Comparison of ENCODE assay signal across 1 cellular context in the genomic region with DNA sequence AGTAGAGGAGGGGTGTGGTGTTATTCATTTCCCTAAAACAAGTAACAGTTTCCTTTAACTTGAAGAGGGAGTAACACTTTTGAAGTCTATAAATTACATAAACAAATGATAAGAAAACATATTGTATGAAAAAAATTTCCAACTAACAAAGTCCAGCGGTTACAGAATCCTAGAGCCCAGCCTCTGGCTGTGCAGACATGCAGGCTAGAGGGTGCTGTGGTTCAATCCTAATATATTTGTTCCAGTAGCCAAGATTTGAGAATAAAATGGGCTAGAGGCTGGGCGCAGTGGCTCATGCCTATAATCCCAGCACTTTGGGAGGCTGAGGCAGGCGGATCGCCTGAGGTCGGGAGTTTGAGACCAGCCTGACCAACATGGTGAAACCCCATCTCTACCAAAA.
TF ChIP-seq lines count a peak whose summit lies in the region.

No MANE protein-coding gene starts in this region.

TF ChIP-seq in A549, 52 proteins besides CTCF, POLR2A, EP300 and RAD21 (continued from another document):
- TF ChIP-seq REST (IDR thresholded peaks at IDR 0.05): no peak
- TF ChIP-seq FOXS1 (CRISPR knock-in tag; IDR thresholded peaks at IDR 0.05): no peak
- TF ChIP-seq TP53 (CRISPR knock-in tag; IDR thresholded peaks at IDR 0.05): no peak
- TF ChIP-seq CEBPB (IDR thresholded peaks at IDR 0.05): no peak
- no peak for TF ChIP-seq HOXB5 (CRISPR knock-in tag; IDR thresholded peaks at IDR 0.05)
TF ChIP-seq in A549: peak in this region for 0.
